In genomic region chr1:247329097-247329617, GRCh38 we compare ENCODE assay signal across 16 cellular contexts.
"Had no signal": no experiment of that assay in that cellular context is flagged by ENCODE, and none has a peak within 500 bp of the region (broad histone marks: within the 10 kb centered on the region; RNA-seq: fewer than 3 reads in every experiment).

No MANE protein-coding gene starts in this region.

- H3K4me3 ChIP-seq: colonic mucosa, tibial artery had no signal

- H3K36me3 ChIP-seq: colonic mucosa, neutrophil had no signal

- DNase-seq: activated CD4-positive, alpha-beta T cell treated with anti-CD3 and anti-CD28 coated beads, Interleukin-2, amount 50 U/mL, for 48 hours; activated effector memory CD4-positive, alpha-beta T cell treated with Interleukin-2 at 50 U/mL for 16 hours; activated naive CD4-positive, alpha-beta T cell treated with anti-CD3 and anti-CD28 coated beads, Interleukin-2, amount 50 U/mL, for 16 hours; activated T-cell treated with anti-CD3 and anti-CD28 coated beads, Interleukin-2, amount 50 U/mL, for 24 hours; caudate nucleus; colonic mucosa; effector CD4-positive, alpha-beta T cell; foreskin keratinocyte; stimulated activated CD4-positive, alpha-beta T cell treated with anti-CD3 and anti-CD28 coated beads, Interleukin-2, amount 100 ng/mL, for 48 hours; T-helper 1 cell; T1000; tibial artery; WERI-Rb-1 had no signal

- H3K9me3 Mint-ChIP-seq: activated T-cell treated with anti-CD3 and anti-CD28 coated beads, Interleukin-2, amount 50 U/mL, for 24 hours; stimulated activated memory B cell treated with anti-CD40 and anti-IgM and Interleukin-4, amounts not matched to agents 10 μg/mL and 1 μg/mL and 100 μg/mL, for 72 hours had no signal

- H3K27me3 Mint-ChIP-seq: activated T-cell treated with anti-CD3 and anti-CD28 coated beads, Interleukin-2, amount 50 U/mL, for 24 hours; stimulated activated memory B cell treated with anti-CD40 and anti-IgM and Interleukin-4, amounts not matched to agents 10 μg/mL and 1 μg/mL and 100 μg/mL, for 72 hours had no signal

- H3K27me3 ChIP-seq: colonic mucosa, foreskin keratinocyte, tibial artery had no signal

- H3K27ac Mint-ChIP-seq: activated T-cell treated with anti-CD3 and anti-CD28 coated beads, Interleukin-2, amount 50 U/mL, for 24 hours; stimulated activated memory B cell treated with anti-CD40 and anti-IgM and Interleukin-4, amounts not matched to agents 10 μg/mL and 1 μg/mL and 100 μg/mL, for 72 hours had no signal

- ATAC-seq: foreskin keratinocyte; stimulated activated memory B cell treated with anti-CD40 and anti-IgM and Interleukin-4, amounts not matched to agents 10 μg/mL and 1 μg/mL and 100 μg/mL, for 72 hours had no signal

- H3K4me1 ChIP-seq: foreskin keratinocyte had no signal

- H3K27ac ChIP-seq: colonic mucosa, foreskin keratinocyte, neutrophil, tibial artery, WERI-Rb-1 had no signal

- H3K9me3 ChIP-seq: colonic mucosa, neutrophil, tibial artery had no signal

- FAIRE-seq: urothelium cell line had no signal
